In the genomic region with DNA sequence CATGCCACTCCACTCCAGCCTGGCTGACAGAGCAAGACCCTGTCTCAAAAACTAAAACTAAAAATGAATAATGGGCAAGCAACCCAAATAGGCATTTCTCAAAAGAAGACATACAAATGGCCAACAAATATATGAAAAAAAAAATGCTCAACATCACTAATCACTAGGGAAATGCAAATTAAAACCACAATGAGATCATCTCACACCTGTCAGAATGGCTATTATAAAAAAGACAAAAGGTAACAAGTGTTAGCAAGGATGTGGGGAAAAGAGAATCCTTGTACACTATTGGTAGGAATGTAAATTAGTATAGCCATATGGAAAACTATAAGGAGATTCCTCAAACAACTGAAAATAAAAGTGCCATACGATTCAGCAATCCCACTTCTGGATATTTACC, we compare ENCODE assay signal across 26 cellular contexts.
"Had no signal": no experiment of that assay in that cellular context is flagged by ENCODE, and none has a peak within 500 bp of the region (broad histone marks: within the 10 kb centered on the region; RNA-seq: fewer than 3 reads in every experiment).

No MANE protein-coding gene starts in this region.

- H3K9me3 ChIP-seq: colonic mucosa, esophagus squamous epithelium had no signal

- DNase-seq: activated CD4-positive, alpha-beta memory T cell treated with anti-CD3 and anti-CD28 coated beads, Interleukin-2, amount 10 ng/mL, durations not matched to agents 7 days and 5 days; activated CD4-positive, alpha-beta T cell treated with anti-CD3 and anti-CD28 coated beads for 1 hour; activated CD4-positive, alpha-beta T cell treated with anti-CD3 and anti-CD28 coated beads for 4 hours; activated CD4-positive, alpha-beta T cell treated with anti-CD3 and anti-CD28 coated beads, Interleukin-2, amount 10 ng/mL, durations not matched to agents 7 days and 5 days; activated CD4-positive, alpha-beta T cell treated with anti-CD3 and anti-CD28 coated beads, Interleukin-2, amount 50 U/mL, for 4 hours; activated CD4-positive, CD25-positive, alpha-beta regulatory T cell; activated CD8-positive, alpha-beta memory T cell treated with anti-CD3 and anti-CD28 coated beads, Interleukin-2, amount 50 U/mL, for 48 hours; activated gamma-delta T cell; activated naive CD4-positive, alpha-beta T cell; activated naive CD4-positive, alpha-beta T cell treated with anti-CD3 and anti-CD28 coated beads, Interleukin-2, amount 10 ng/mL, durations not matched to agents 7 days and 5 days; activated naive CD8-positive, alpha-beta T cell treated with anti-CD3 and anti-CD28 coated beads, Interleukin-2, amount 10 ng/mL, durations not matched to agents 7 days and 5 days; activated T-cell treated with anti-CD3 and anti-CD28 coated beads for 4 hours; activated T-cell treated with anti-CD3 and anti-CD28 coated beads, Interleukin-2, amount 50 U/mL, for 24 hours; activated T-cell treated with anti-CD3 and anti-CD28 coated beads, Interleukin-2, amount 50 U/mL, for 72 hours; central memory CD4-positive, alpha-beta T cell; cerebellar nuclear complex; colonic mucosa; effector CD8-positive, alpha-beta T cell; esophagus squamous epithelium; T-helper 2 cell had no signal

- H3K4me3 ChIP-seq: ascending aorta, breast epithelium, cardiac muscle cell, colonic mucosa, esophagus squamous epithelium had no signal

- H3K4me1 ChIP-seq: breast epithelium, colonic mucosa had no signal

- H3K36me3 ChIP-seq: ascending aorta, breast epithelium, cardiac muscle cell, colonic mucosa, esophagus squamous epithelium had no signal

- H3K27ac Mint-ChIP-seq: activated CD4-positive, alpha-beta memory T cell treated with anti-CD3 and anti-CD28 coated beads, Interleukin-2, amount 10 ng/mL, durations not matched to agents 7 days and 5 days; activated CD4-positive, alpha-beta T cell treated with anti-CD3 and anti-CD28 coated beads, Interleukin-2, amount 10 ng/mL, durations not matched to agents 7 days and 5 days; activated naive CD4-positive, alpha-beta T cell treated with anti-CD3 and anti-CD28 coated beads, Interleukin-2, amount 10 ng/mL, durations not matched to agents 7 days and 5 days; activated naive CD4-positive, alpha-beta T cell treated with anti-CD3 and anti-CD28 coated beads, Interleukin-2, amount 50 U/mL, for 72 hours; activated naive CD8-positive, alpha-beta T cell treated with anti-CD3 and anti-CD28 coated beads, Interleukin-2, amount 10 ng/mL, durations not matched to agents 7 days and 5 days; activated T-cell treated with anti-CD3 and anti-CD28 coated beads, Interleukin-2, amount 50 U/mL, for 24 hours; activated T-cell treated with anti-CD3 and anti-CD28 coated beads, Interleukin-2, amount 50 U/mL, for 72 hours; brain had no signal

- ATAC-seq: activated naive CD4-positive, alpha-beta T cell treated with anti-CD3 and anti-CD28 coated beads, Interleukin-2, amount 50 U/mL, for 72 hours; activated T-cell treated with anti-CD3 and anti-CD28 coated beads, Interleukin-2, amount 50 U/mL, for 72 hours had no signal

- H3K27ac ChIP-seq: breast epithelium, cardiac muscle cell, colonic mucosa, epithelial cell of prostate had no signal

- H3K36me3 Mint-ChIP-seq: activated naive CD4-positive, alpha-beta T cell treated with anti-CD3 and anti-CD28 coated beads, Interleukin-2, amount 10 ng/mL, durations not matched to agents 7 days and 5 days; brain had no signal

- H3K9me3 Mint-ChIP-seq: activated naive CD4-positive, alpha-beta T cell treated with anti-CD3 and anti-CD28 coated beads, Interleukin-2, amount 10 ng/mL, durations not matched to agents 7 days and 5 days; activated naive CD4-positive, alpha-beta T cell treated with anti-CD3 and anti-CD28 coated beads, Interleukin-2, amount 50 U/mL, for 72 hours; activated naive CD8-positive, alpha-beta T cell treated with anti-CD3 and anti-CD28 coated beads, Interleukin-2, amount 10 ng/mL, durations not matched to agents 7 days and 5 days; activated T-cell treated with anti-CD3 and anti-CD28 coated beads, Interleukin-2, amount 50 U/mL, for 24 hours; activated T-cell treated with anti-CD3 and anti-CD28 coated beads, Interleukin-2, amount 50 U/mL, for 72 hours had no signal

- H3K27me3 ChIP-seq: ascending aorta, breast epithelium, colonic mucosa, esophagus squamous epithelium had no signal

- H3K4me3 Mint-ChIP-seq: activated CD4-positive, alpha-beta memory T cell treated with anti-CD3 and anti-CD28 coated beads, Interleukin-2, amount 10 ng/mL, durations not matched to agents 7 days and 5 days; activated CD4-positive, alpha-beta T cell treated with anti-CD3 and anti-CD28 coated beads, Interleukin-2, amount 10 ng/mL, durations not matched to agents 7 days and 5 days; activated naive CD4-positive, alpha-beta T cell treated with anti-CD3 and anti-CD28 coated beads, Interleukin-2, amount 10 ng/mL, durations not matched to agents 7 days and 5 days; activated naive CD8-positive, alpha-beta T cell treated with anti-CD3 and anti-CD28 coated beads, Interleukin-2, amount 10 ng/mL, durations not matched to agents 7 days and 5 days; activated T-cell treated with anti-CD3 and anti-CD28 coated beads, Interleukin-2, amount 50 U/mL, for 24 hours; activated T-cell treated with anti-CD3 and anti-CD28 coated beads, Interleukin-2, amount 50 U/mL, for 72 hours; brain had no signal

- H3K4me1 Mint-ChIP-seq: activated CD4-positive, alpha-beta memory T cell treated with anti-CD3 and anti-CD28 coated beads, Interleukin-2, amount 10 ng/mL, durations not matched to agents 7 days and 5 days; activated CD4-positive, alpha-beta T cell treated with anti-CD3 and anti-CD28 coated beads, Interleukin-2, amount 10 ng/mL, durations not matched to agents 7 days and 5 days; activated naive CD4-positive, alpha-beta T cell treated with anti-CD3 and anti-CD28 coated beads, Interleukin-2, amount 10 ng/mL, durations not matched to agents 7 days and 5 days; activated naive CD8-positive, alpha-beta T cell treated with anti-CD3 and anti-CD28 coated beads, Interleukin-2, amount 10 ng/mL, durations not matched to agents 7 days and 5 days had no signal
